ENCODE assay signal across 18 cellular contexts in the genomic region with DNA sequence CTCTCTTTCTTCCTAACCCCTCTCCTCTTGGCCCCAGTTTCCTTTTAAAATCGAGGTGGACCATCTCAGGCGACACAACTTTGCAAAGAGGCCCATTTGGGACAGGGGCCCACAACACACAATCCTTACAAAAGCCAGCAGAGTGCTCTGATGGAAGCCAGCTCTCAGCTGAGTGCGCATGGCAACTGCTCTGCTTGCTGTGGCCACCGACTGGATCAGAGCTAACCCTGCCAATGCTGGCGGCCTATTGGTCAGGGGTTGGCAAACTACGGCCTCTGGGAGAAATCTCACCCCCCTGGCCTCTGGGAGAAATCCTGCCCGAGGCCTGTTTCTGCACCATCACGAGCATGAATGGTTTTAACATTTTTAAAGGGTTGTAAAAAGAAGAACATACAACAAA. TPM values are rescaled to one million over a fixed set of nuclear protein-coding genes. Genes with fewer than 3 reads are reported as not detected.
A peak's percentile ranks its signal among the peaks of the same experiment; 100 is the strongest.
DNase-seq lines count a peak whose midpoint lies in the region; ATAC-seq, FAIRE-seq and TF ChIP-seq lines count a peak whose summit lies in the region.
"Had no signal": no experiment of that assay in that cellular context is flagged by ENCODE, and none has a peak within 500 bp of the region (broad histone marks: within the 10 kb centered on the region; RNA-seq: fewer than 3 reads in every experiment).

No MANE protein-coding gene starts in this region.

- TF ChIP-seq RAD21 in GM12878 (IDR thresholded peaks at IDR 0.05; ENCODE audit: insufficient read depth, low read depth, low read length): no peak

- CTCF ChIA-PET in GM12878 (lab: Yijun Ruan, JAX): no interaction called here

- H3K4me2 ChIP-seq in BLaER1 (peak overlapping the region; percentile 27; the same call in 1 of the 2 replicates), GM12878 (ENCODE audit: control insufficient read depth, insufficient read depth) (no peak overlapping the region)

- H3K27me3 ChIP-seq in BLaER1: no peaks in the 10 kb centered on the region
- H3K27me3 ChIP-seq in GM12878 (replicated peaks in 1 of 2; ENCODE audit: control insufficient read depth in 2 of 2, insufficient read depth in 2 of 2, low read length in 1 of 2): no peaks in the 10 kb centered on the region
- H3K27me3 ChIP-seq: BE2C had no signal

- H3K9ac ChIP-seq in BLaER1: no peak overlapping the region
- H3K9ac ChIP-seq in GM12878 (ENCODE audit: control insufficient read depth, insufficient read depth, low read length): no peak overlapping the region

- H3K27ac ChIP-seq in BLaER1 (no peak overlapping the region), GM12878 (ENCODE audit: control insufficient read depth, insufficient read depth) (no peak overlapping the region), coronary artery (no peak overlapping the region)
- H3K27ac ChIP-seq: HL-60 had no signal

- RAD21 ChIA-PET in GM12878 (lab: Charles Lee; ENCODE audit: unreplicated experiment): no interaction called here

- no peak for FAIRE-seq in GM12878 (lab: Jason Lieb, UNC)
- FAIRE-seq: K562 had no signal

- intact Hi-C loops in GM12878 (cut with micrococcal nuclease; ENCODE audit: unreplicated experiment): no loop called here

- H3K9me3 ChIP-seq in BLaER1 (no peaks in the 10 kb centered on the region), GM12878 (replicated peaks; ENCODE audit: control insufficient read depth, insufficient read depth, low read length) (no peaks in the 10 kb centered on the region)
- H3K9me3 ChIP-seq: BE2C, Caco-2 had no signal

- ATAC-seq in GM12878 (no peak), left lobe of liver (peak; percentile 16), HG02759 (IDR thresholded peaks at IDR 0.05; ENCODE audit: unreplicated experiment) (no peak)
- ATAC-seq: K562 had no signal

- H3K36me3 ChIP-seq in BLaER1 (peaks cover 19% of the 10 kb centered on the region), GM12878 (ENCODE audit: control insufficient read depth in 2 of 2, insufficient read depth in 2 of 2, low read length in 1 of 2) (peaks cover 19 to 23% of the 10 kb centered on the region in 2 experiments)

- DNase-seq in GM12878 (ENCODE audit: low read depth, low spot score): no peak
- no peak for DNase-seq in left lobe of liver (ENCODE audit: low spot score)
- DNase-seq in coronary artery (ENCODE audit: low spot score): no peak
- DNase-seq in activated CD4-positive, alpha-beta T cell treated with anti-CD3 and anti-CD28 coated beads, Interleukin-2, amount 50 U/mL, for 48 hours: no peak
- no peak for DNase-seq in effector CD8-positive, alpha-beta T cell (lab: John Stamatoyannopoulos, UW)
- DNase-seq: ACHN; BE2C; Caco-2; CD8-positive, alpha-beta memory T cell; DND-41; GDM1; HCEC 1CT; HFFc6 had no signal

- H3K4me3 ChIP-seq in BLaER1 (no peak overlapping the region), GM12878 (no peak overlapping the region), coronary artery (no peak overlapping the region)
- H3K4me3 ChIP-seq: K562 had no signal

- TF ChIP-seq POLR2A in GM12878 (IDR thresholded peaks at IDR 0.05; ENCODE audit: low read depth, low read length): no peak

- TF ChIP-seq EP300 in GM12878 (IDR thresholded peaks at IDR 0.05; ENCODE audit: borderline replicate concordance in 1 of 2, control insufficient read depth in 1 of 2, low read depth in 2 of 2, low read length in 2 of 2): no peak

- WGBS in GM12878 (ENCODE audit: insufficient coverage, insufficient replicate concordance, low lambda C conversion rate, missing lambda C conversion rate): 52% methylated on average over 8 of the region's 8 CpGs

- no peak overlapping the region for H2AFZ ChIP-seq in GM12878 (ENCODE audit: control insufficient read depth, low read depth, low read length)

- peaks cover 37% of the 10 kb centered on the region for H3K4me1 ChIP-seq in BLaER1
- H3K4me1 ChIP-seq in GM12878 (ENCODE audit: control insufficient read depth, insufficient read depth, low read length): no peaks in the 10 kb centered on the region
- H3K4me1 ChIP-seq: BE2C, Caco-2 had no signal

- POLR2A ChIA-PET in GM12878 (lab: Charles Lee): no interaction called here

- H3K79me2 ChIP-seq in GM12878 (ENCODE audit: control insufficient read depth, insufficient read depth, low read length): no peaks in the 10 kb centered on the region

- H4K20me1 ChIP-seq in BLaER1 (no peaks in the 10 kb centered on the region), GM12878 (ENCODE audit: control insufficient read depth, insufficient read depth) (no peaks in the 10 kb centered on the region)

- BruUV-seq in GM12878 (replicated peaks; lab: Mats Ljungman, UMichigan): TSS peak; percentile 30

- SMC1A ChIA-PET in GM12878 (lab: Charles Lee; ENCODE audit: uncharacterized antibody, unreplicated experiment): no interaction called here

- in situ Hi-C loops in GM12878 (cut with MboI): no loop called here

- TF ChIP-seq CTCF in GM12878 (IDR thresholded peaks at IDR 0.05 in 2 of 3, conservative IDR thresholded peaks at IDR 0.05 in 1 of 3; ENCODE audit: control insufficient read depth in 2 of 3, extremely low read depth in 1 of 3, insufficient read depth in 1 of 3, low read depth in 3 of 3, low read length in 3 of 3): no peak
- no peak for TF ChIP-seq CTCF in coronary artery (IDR thresholded peaks at IDR 0.05)

TF ChIP-seq in GM12878, 131 proteins besides CTCF, POLR2A, EP300 and RAD21:
- TF ChIP-seq, protein P1, sequence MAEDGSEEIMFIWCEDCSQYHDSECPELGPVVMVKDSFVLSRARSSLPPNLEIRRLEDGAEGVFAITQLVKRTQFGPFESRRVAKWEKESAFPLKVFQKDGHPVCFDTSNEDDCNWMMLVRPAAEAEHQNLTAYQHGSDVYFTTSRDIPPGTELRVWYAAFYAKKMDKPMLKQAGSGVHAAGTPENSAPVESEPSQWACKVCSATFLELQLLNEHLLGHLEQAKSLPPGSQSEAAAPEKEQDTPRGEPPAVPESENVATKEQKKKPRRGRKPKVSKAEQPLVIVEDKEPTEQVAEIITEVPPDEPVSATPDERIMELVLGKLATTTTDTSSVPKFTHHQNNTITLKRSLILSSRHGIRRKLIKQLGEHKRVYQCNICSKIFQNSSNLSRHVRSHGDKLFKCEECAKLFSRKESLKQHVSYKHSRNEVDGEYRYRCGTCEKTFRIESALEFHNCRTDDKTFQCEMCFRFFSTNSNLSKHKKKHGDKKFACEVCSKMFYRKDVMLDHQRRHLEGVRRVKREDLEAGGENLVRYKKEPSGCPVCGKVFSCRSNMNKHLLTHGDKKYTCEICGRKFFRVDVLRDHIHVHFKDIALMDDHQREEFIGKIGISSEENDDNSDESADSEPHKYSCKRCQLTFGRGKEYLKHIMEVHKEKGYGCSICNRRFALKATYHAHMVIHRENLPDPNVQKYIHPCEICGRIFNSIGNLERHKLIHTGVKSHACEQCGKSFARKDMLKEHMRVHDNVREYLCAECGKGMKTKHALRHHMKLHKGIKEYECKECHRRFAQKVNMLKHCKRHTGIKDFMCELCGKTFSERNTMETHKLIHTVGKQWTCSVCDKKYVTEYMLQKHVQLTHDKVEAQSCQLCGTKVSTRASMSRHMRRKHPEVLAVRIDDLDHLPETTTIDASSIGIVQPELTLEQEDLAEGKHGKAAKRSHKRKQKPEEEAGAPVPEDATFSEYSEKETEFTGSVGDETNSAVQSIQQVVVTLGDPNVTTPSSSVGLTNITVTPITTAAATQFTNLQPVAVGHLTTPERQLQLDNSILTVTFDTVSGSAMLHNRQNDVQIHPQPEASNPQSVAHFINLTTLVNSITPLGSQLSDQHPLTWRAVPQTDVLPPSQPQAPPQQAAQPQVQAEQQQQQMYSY (CRISPR knock-in tag; IDR thresholded peaks at IDR 0.05): no peak

RNA-seq across cellular contexts. Expression of a gene that starts 55.0 kb away (rescaled TPM):
- 2.7 TPM in 2 replicates for total RNA-seq in GM12878 (2013; cell fraction: nucleolus; rRNA removed)
- total RNA-seq in GM12878 (2014; rRNA removed) (0.11 and 0.17 TPM in 2 replicates), GM12878 (2014; rRNA removed; fragmentation: Illumina TruSeq; extraction: Trizol) (not detected in 2 replicates), GM12878 (2021) (0.33 and 0.82 TPM in 2 replicates), left lobe of liver (56.0 TPM)
- polyA plus RNA-seq in GM12878 (2011; ENCODE audit: low read depth): not detected
- polyA plus RNA-seq in GM12878 (2011; rRNA removed) (0.04 and 0.10 TPM in 2 replicates), GM12878 (2014; fragmentation: Illumina TruSeq; extraction: Trizol) (0.03 TPM in 1 of 2 replicates, not detected in the other), GM12878 (2014; fragmentation: Nextera tagmentation; extraction: Ambion mirVana) (not detected), GM12878 (2014; rRNA removed) (0.24 TPM in 1 of 2 replicates, not detected in the other), GM12878 (2016; fragmentation: Nextera tagmentation; extraction: Ambion mirVana) (not detected)
- 0.07 and 0.22 TPM in 2 replicates for polyA plus RNA-seq in GM12878 (2011; cell fraction: cytosol; rRNA removed)
- 2.1 and 2.7 TPM in 2 replicates for polyA plus RNA-seq in GM12878 (2011; cell fraction: nucleus; rRNA removed)
- 0.26 and 0.45 TPM in 2 replicates for polyA plus RNA-seq in GM12878 (2012)
- 0.21 TPM in 1 of 2 replicates, not detected in the other for polyA minus RNA-seq in GM12878 (2011; rRNA and poly(A)+ RNA removed)
- polyA minus RNA-seq in GM12878 (2011; cell fraction: cytosol; rRNA and poly(A)+ RNA removed): not detected in 2 replicates
- polyA minus RNA-seq in GM12878 (2011; cell fraction: nucleus; rRNA and poly(A)+ RNA removed): 0.36 and 0.48 TPM in 2 replicates
- total RNA-seq: H4, HFFc6 had no signal
- polyA plus RNA-seq: K562 had no signal

Comparison
In these comparisons a context has a peak if more than half of its experiments do, and no peak if none do; other contexts are left out.
1. RNA of a gene that starts 55.0 kb away (total RNA-seq): 56.0 TPM in left lobe of liver (single experiment); 0.11 to 2.7 TPM in GM12878; every median in the first group is over 10 times any median in the second.